ENCODE assay signal across 16 cellular contexts in the genomic region with DNA sequence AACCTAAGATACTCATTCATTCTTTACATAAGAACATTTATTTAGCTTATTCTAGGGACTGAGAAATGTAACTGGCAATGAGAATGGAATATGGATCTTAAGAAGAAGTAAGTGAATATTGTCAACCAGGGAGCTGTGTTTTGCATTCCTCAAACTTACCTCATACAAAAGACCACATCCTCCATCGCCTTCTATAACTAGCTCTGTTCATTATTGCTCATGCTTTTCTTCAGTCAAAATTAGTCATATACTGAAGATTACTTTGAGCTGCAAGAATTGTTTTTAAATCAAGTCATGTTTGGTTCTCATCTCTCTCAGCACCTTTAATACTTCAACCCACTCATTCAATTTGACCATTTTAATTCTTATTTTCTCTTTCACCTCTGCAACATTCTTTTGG.
A peak's percentile ranks its signal among the peaks of the same experiment; 100 is the strongest.
DNase-seq lines count a peak whose midpoint lies in the region; ATAC-seq, FAIRE-seq and TF ChIP-seq lines count a peak whose summit lies in the region.
"Had no signal": no experiment of that assay in that cellular context is flagged by ENCODE, and none has a peak within 500 bp of the region (broad histone marks: within the 10 kb centered on the region; RNA-seq: fewer than 3 reads in every experiment).

No MANE protein-coding gene starts in this region.

- no peaks in the 10 kb centered on the region for H3K27me3 Mint-ChIP-seq in T-cell
- H3K27me3 Mint-ChIP-seq: activated B cell treated with CpG ODN at 0.5 μM for 24 hours had no signal

- H3K9me3 Mint-ChIP-seq in T-cell = no peaks in the 10 kb centered on the region
- H3K9me3 Mint-ChIP-seq: activated B cell treated with CpG ODN at 0.5 μM for 24 hours, neural crest cell had no signal

- no peaks in the 10 kb centered on the region for H3K4me1 ChIP-seq in BE2C

- no peaks in the 10 kb centered on the region for H3K9me3 ChIP-seq in BE2C
- H3K9me3 ChIP-seq: ascending aorta had no signal

- peak; percentile 98 for FAIRE-seq in H54 (lab: Jason Lieb, UNC)
- FAIRE-seq: HepG2, islet of Langerhans had no signal

- no peak for TF ChIP-seq CTCF in fibroblast of the aortic adventitia (IDR thresholded peaks at IDR 0.05; ENCODE audit: insufficient read depth, low read length)
- TF ChIP-seq CTCF in BE2C (IDR thresholded peaks at IDR 0.05; ENCODE audit: low read depth, low read length) = no peak

- H3K27ac Mint-ChIP-seq in T-cell = peak overlapping the region; percentile 6 to 70
- H3K27ac Mint-ChIP-seq: activated B cell treated with CpG ODN at 0.5 μM for 24 hours had no signal

- DNase-seq in AG08396 (ENCODE audit: low spot score) (peak; percentile 14), H54 (ENCODE audit: insufficient read length, low spot score) (no peak), T-cell (no peak), fibroblast of the aortic adventitia (ENCODE audit: low read depth) (peak; percentile 58), nucleus accumbens (lab: John Stamatoyannopoulos, UW) (no peak), BE2C (no peak), NCI-H1436 (lab: John Stamatoyannopoulos, UW) (no peak)
- DNase-seq: activated B cell treated with CpG ODN at 0.5 μM for 24 hours; NCI-H2107; SHP77; stimulated activated CD4-positive, alpha-beta T cell treated with anti-CD3 and anti-CD28 coated beads, Interleukin-2, amount 100 ng/mL, for 24 hours had no signal

- H3K36me3 ChIP-seq in BE2C = no peaks in the 10 kb centered on the region
- H3K36me3 ChIP-seq: ascending aorta had no signal

- no peak for TF ChIP-seq POLR2A in H54 (IDR thresholded peaks at IDR 0.05; ENCODE audit: low read depth, low read length)

- peaks cover 26 to 32% (median 32%) of the 10 kb centered on the region in 3 donors for H3K4me1 Mint-ChIP-seq in T-cell
- H3K4me1 Mint-ChIP-seq: neural crest cell had no signal

- H3K27me3 ChIP-seq in BE2C = peaks cover 5% of the 10 kb centered on the region
- H3K27me3 ChIP-seq: ascending aorta had no signal

- H3K4me3 ChIP-seq in fibroblast of the aortic adventitia (ENCODE audit: low read depth, low read length) (no peak overlapping the region), BE2C (ENCODE audit: low read depth, low read length) (no peak overlapping the region)
- H3K4me3 ChIP-seq: ascending aorta had no signal

- ATAC-seq in T-cell (replicated peaks in 1 of 4) (peak in 3 of 4 experiments; percentile 75 to 98 (median 75)), HG03108 (IDR thresholded peaks at IDR 0.05; ENCODE audit: unreplicated experiment) (no peak)
- ATAC-seq: HepG2 had no signal

- CTCF ChIA-PET in T-cell (lab: Charles Lee) = no interaction called here

- no peaks in the 10 kb centered on the region for H3K36me3 Mint-ChIP-seq in T-cell

- H3K4me3 Mint-ChIP-seq in T-cell = no peak overlapping the region
- H3K4me3 Mint-ChIP-seq: activated B cell treated with CpG ODN at 0.5 μM for 24 hours, neural crest cell had no signal

- POLR2A ChIA-PET in T-cell (lab: Charles Lee) = no interaction called here

Comparison
In these comparisons a context has a peak if more than half of its experiments do, and no peak if none do; other contexts are left out.
1. DNase-seq: peak in AG08396 (single experiment) and fibroblast of the aortic adventitia (single experiment); none in H54 (single experiment), T-cell (0 of 34), nucleus accumbens (0 of 56), BE2C (single experiment) and NCI-H1436 (single experiment).